In the genomic region with DNA sequence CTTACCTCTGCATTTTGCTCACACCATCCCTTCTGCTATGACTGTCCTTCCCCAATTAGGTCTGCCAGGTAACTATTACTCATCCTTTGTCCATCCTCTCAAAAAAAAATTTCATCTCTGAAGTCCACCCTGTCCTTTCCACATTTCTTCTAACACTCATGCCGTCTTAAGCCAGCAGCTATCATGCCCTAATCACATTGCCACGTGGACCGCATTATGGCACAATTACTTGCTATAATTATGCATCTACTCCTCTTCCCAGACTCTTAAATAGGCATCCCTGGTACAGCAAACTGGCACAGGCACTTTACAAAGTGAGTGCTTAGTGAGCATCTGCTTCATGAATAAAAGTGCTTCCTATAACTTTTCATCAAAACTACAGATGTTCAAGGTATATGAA, we compare ENCODE assay signal across 26 cellular contexts.
"Had no signal": no experiment of that assay in that cellular context is flagged by ENCODE, and none has a peak within 500 bp of the region (broad histone marks: within the 10 kb centered on the region; RNA-seq: fewer than 3 reads in every experiment).

No MANE protein-coding gene starts in this region.

- ATAC-seq: left colon; left lung; mucosa of descending colon; naive thymus-derived CD4-positive, alpha-beta T cell; natural killer cell treated with Interleukin-12 subunit alpha and Interleukin-12 subunit beta and Interleukin-15 and Interleukin-18, amount 100 ng/mL, for 72 hours; sciatic nerve; stimulated activated effector memory CD8-positive, alpha-beta T cell treated with anti-CD3 and anti-CD28 coated beads, Interleukin-12 subunit alpha, Interleukin-12 subunit beta, amount 100 ng/mL, for 72 hours; upper lobe of right lung had no signal

- H3K4me3 ChIP-seq: left lung, lung, mucosa of descending colon, ovary, skin epidermis, suprapubic skin, thoracic aorta, tibial artery, upper lobe of right lung had no signal

- H3K36me3 ChIP-seq: left lung, ovary, suprapubic skin, thoracic aorta, tibial artery, upper lobe of right lung had no signal

- H3K27me3 ChIP-seq: left lung, ovary, suprapubic skin, tibial artery, upper lobe of right lung had no signal

- FAIRE-seq: islet of Langerhans, kidney, urothelium cell line had no signal

- DNase-seq: hypothalamus; immature natural killer cell; kidney; left colon; left lung; midbrain; mucosa of descending colon; naive thymus-derived CD4-positive, alpha-beta T cell; ovary; right cardiac atrium; stimulated activated CD4-positive, alpha-beta T cell treated with anti-CD3 and anti-CD28 coated beads, Interleukin-12 subunit alpha, Interleukin-12 subunit beta, amount 100 ng/mL, for 4 hours; stimulated activated CD4-positive, alpha-beta T cell treated with anti-CD3 and anti-CD28 coated beads, Interleukin-15, amount 100 ng/mL, for 24 hours; stimulated activated CD4-positive, alpha-beta T cell treated with anti-CD3 and anti-CD28 coated beads, Interleukin-2, amount 100 ng/mL, for 24 hours; stimulated activated CD4-positive, alpha-beta T cell treated with anti-CD3 and anti-CD28 coated beads, Interleukin-4, amount 100 ng/mL, for 24 hours; stimulated activated naive CD4-positive, alpha-beta T cell; tibial artery; upper lobe of right lung had no signal
